In genomic region chr12:57583008-57583831, GRCh38 we compare ENCODE assay signal across 1 cellular context.
TF ChIP-seq lines count a peak whose summit lies in the region.

No MANE protein-coding gene starts in this region.

TF ChIP-seq in GM12878, 131 proteins besides CTCF, POLR2A, EP300 and RAD21 (continues in another document):
- TF ChIP-seq EED (IDR thresholded peaks at IDR 0.05; ENCODE audit: low read depth) (no peak), WRNIP1 (IDR thresholded peaks at IDR 0.05; ENCODE audit: borderline replicate concordance, low read depth, low read length) (no peak), SP1 (IDR thresholded peaks at IDR 0.05; ENCODE audit: low read depth, low read length) (no peak), ATF2 (IDR thresholded peaks at IDR 0.05; ENCODE audit: low read length) (no peak), EGR1 (IDR thresholded peaks at IDR 0.05; ENCODE audit: borderline replicate concordance in 1 of 2, low read depth in 2 of 2, low read length in 2 of 2) (no peak), ZNF622 (IDR thresholded peaks at IDR 0.05) (no peak), NRF1 (conservative IDR thresholded peaks at IDR 0.05; ENCODE audit: low read depth, low read length) (no peak), STAT1 (conservative IDR thresholded peaks at IDR 0.05) (no peak), POU2F2 (IDR thresholded peaks at IDR 0.05; ENCODE audit: borderline replicate concordance, low read depth, low read length) (peak; percentile 31; the same call in 1 of the 3 replicates), CHD1 (IDR thresholded peaks at IDR 0.05; ENCODE audit: low read depth, low read length) (no peak), PRDM15 (CRISPR knock-in tag; IDR thresholded peaks at IDR 0.05) (no peak), ETV6 (conservative IDR thresholded peaks at IDR 0.05 in 1 of 2, IDR thresholded peaks at IDR 0.05 in 1 of 2; ENCODE audit: borderline replicate concordance in 1 of 2, low read depth in 1 of 2) (no peak), SUZ12 (IDR thresholded peaks at IDR 0.05; ENCODE audit: unreplicated experiment) (no peak), MTA3 (IDR thresholded peaks at IDR 0.05; ENCODE audit: borderline replicate concordance, low read length) (no peak), TAF1 (IDR thresholded peaks at IDR 0.05; ENCODE audit: borderline replicate concordance, low read depth, low read length) (no peak), SMARCA5 (IDR thresholded peaks at IDR 0.05) (no peak), ZZZ3 (IDR thresholded peaks at IDR 0.05; ENCODE audit: control insufficient read depth, insufficient read length, low read depth) (no peak), SMAD1 (IDR thresholded peaks at IDR 0.05; ENCODE audit: low read depth, partially characterized antibody) (no peak), MEF2A (IDR thresholded peaks at IDR 0.05; ENCODE audit: insufficient read depth, low read depth, low read length) (no peak), RFX5 (IDR thresholded peaks at IDR 0.05; ENCODE audit: low read depth, low read length) (no peak), ZNF384 (IDR thresholded peaks at IDR 0.05; ENCODE audit: borderline replicate concordance, low read depth, low read length) (no peak), TBL1XR1 (IDR thresholded peaks at IDR 0.05; ENCODE audit: low read depth, low read length) (no peak), FOXK2 (IDR thresholded peaks at IDR 0.05) (no peak), CBFB (IDR thresholded peaks at IDR 0.05; ENCODE audit: low read depth) (peak; percentile 71), SUPT20H (IDR thresholded peaks at IDR 0.05; ENCODE audit: borderline replicate concordance, control insufficient read depth, low read depth, low read length) (no peak), MXI1 (IDR thresholded peaks at IDR 0.05; ENCODE audit: low read depth, low read length) (no peak), ZNF24 (IDR thresholded peaks at IDR 0.05) (no peak), JUNB (IDR thresholded peaks at IDR 0.05) (no peak), SMC3 (IDR thresholded peaks at IDR 0.05; ENCODE audit: borderline replicate concordance, low read length) (peak; percentile 84), NR2F1 (conservative IDR thresholded peaks at IDR 0.05) (peak; percentile 87), NBN (IDR thresholded peaks at IDR 0.05) (0 out of 2 replicates have a peak, but pooled peaks have one; percentile 34), HCFC1 (IDR thresholded peaks at IDR 0.05; ENCODE audit: low read length) (no peak), ZBED1 (IDR thresholded peaks at IDR 0.05; ENCODE audit: borderline replicate concordance) (no peak), FOS (IDR thresholded peaks at IDR 0.05; ENCODE audit: borderline replicate concordance, extremely low read depth, insufficient read length) (no peak), MYB (IDR thresholded peaks at IDR 0.05; ENCODE audit: borderline replicate concordance, low read depth, low read length) (no peak), FOXM1 (IDR thresholded peaks at IDR 0.05; ENCODE audit: low read depth, low read length) (no peak), RUNX3 (IDR thresholded peaks at IDR 0.05; ENCODE audit: low read length) (peak; percentile 95)
- TF ChIP-seq, protein P1, sequence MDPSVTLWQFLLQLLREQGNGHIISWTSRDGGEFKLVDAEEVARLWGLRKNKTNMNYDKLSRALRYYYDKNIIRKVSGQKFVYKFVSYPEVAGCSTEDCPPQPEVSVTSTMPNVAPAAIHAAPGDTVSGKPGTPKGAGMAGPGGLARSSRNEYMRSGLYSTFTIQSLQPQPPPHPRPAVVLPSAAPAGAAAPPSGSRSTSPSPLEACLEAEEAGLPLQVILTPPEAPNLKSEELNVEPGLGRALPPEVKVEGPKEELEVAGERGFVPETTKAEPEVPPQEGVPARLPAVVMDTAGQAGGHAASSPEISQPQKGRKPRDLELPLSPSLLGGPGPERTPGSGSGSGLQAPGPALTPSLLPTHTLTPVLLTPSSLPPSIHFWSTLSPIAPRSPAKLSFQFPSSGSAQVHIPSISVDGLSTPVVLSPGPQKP (IDR thresholded peaks at IDR 0.05; ENCODE audit: low read depth, low read length), result no peak
- TF ChIP-seq, protein P2, sequence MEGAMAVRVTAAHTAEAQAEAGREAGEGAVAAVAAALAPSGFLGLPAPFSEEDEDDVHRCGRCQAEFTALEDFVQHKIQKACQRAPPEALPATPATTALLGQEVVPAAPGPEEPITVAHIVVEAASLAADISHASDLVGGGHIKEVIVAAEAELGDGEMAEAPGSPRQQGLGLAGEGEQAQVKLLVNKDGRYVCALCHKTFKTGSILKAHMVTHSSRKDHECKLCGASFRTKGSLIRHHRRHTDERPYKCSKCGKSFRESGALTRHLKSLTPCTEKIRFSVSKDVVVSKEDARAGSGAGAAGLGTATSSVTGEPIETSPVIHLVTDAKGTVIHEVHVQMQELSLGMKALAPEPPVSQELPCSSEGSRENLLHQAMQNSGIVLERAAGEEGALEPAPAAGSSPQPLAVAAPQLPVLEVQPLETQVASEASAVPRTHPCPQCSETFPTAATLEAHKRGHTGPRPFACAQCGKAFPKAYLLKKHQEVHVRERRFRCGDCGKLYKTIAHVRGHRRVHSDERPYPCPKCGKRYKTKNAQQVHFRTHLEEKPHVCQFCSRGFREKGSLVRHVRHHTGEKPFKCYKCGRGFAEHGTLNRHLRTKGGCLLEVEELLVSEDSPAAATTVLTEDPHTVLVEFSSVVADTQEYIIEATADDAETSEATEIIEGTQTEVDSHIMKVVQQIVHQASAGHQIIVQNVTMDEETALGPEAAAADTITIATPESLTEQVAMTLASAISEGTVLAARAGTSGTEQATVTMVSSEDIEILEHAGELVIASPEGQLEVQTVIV (IDR thresholded peaks at IDR 0.05; ENCODE audit: borderline replicate concordance, partially characterized antibody), result no peak
- TF ChIP-seq, protein P3, sequence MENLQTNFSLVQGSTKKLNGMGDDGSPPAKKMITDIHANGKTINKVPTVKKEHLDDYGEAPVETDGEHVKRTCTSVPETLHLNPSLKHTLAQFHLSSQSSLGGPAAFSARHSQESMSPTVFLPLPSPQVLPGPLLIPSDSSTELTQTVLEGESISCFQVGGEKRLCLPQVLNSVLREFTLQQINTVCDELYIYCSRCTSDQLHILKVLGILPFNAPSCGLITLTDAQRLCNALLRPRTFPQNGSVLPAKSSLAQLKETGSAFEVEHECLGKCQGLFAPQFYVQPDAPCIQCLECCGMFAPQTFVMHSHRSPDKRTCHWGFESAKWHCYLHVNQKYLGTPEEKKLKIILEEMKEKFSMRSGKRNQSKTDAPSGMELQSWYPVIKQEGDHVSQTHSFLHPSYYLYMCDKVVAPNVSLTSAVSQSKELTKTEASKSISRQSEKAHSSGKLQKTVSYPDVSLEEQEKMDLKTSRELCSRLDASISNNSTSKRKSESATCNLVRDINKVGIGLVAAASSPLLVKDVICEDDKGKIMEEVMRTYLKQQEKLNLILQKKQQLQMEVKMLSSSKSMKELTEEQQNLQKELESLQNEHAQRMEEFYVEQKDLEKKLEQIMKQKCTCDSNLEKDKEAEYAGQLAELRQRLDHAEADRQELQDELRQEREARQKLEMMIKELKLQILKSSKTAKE (IDR thresholded peaks at IDR 0.05; ENCODE audit: low read depth, poor library complexity, severe bottlenecking), result peak; percentile 53
- TF ChIP-seq, protein P4, sequence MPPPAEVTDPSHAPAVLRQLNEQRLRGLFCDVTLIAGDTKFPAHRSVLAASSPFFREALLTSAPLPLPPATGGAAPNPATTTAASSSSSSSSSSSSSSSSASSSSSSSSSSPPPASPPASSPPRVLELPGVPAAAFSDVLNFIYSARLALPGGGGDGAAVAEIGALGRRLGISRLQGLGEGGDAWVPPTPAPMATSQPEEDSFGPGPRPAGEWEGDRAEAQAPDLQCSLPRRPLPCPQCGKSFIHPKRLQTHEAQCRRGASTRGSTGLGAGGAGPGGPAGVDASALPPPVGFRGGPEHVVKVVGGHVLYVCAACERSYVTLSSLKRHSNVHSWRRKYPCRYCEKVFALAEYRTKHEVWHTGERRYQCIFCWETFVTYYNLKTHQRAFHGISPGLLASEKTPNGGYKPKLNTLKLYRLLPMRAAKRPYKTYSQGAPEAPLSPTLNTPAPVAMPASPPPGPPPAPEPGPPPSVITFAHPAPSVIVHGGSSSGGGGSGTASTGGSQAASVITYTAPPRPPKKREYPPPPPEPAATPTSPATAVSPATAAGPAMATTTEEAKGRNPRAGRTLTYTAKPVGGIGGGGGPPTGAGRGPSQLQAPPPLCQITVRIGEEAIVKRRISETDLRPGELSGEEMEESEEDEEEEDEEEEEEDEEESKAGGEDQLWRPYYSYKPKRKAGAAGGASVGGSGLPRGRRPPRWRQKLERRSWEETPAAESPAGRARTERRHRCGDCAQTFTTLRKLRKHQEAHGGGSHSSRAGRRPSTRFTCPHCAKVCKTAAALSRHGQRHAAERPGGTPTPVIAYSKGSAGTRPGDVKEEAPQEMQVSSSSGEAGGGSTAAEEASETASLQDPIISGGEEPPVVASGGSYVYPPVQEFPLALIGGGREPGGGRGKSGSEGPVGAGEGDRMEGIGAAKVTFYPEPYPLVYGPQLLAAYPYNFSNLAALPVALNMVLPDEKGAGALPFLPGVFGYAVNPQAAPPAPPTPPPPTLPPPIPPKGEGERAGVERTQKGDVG (CRISPR knock-in tag; IDR thresholded peaks at IDR 0.05), result no peak
- TF ChIP-seq, protein P5, sequence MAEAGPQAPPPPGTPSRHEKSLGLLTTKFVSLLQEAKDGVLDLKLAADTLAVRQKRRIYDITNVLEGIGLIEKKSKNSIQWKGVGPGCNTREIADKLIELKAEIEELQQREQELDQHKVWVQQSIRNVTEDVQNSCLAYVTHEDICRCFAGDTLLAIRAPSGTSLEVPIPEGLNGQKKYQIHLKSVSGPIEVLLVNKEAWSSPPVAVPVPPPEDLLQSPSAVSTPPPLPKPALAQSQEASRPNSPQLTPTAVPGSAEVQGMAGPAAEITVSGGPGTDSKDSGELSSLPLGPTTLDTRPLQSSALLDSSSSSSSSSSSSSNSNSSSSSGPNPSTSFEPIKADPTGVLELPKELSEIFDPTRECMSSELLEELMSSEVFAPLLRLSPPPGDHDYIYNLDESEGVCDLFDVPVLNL (IDR thresholded peaks at IDR 0.05; ENCODE audit: low read depth, low read length), result no peak
- TF ChIP-seq, protein P6, sequence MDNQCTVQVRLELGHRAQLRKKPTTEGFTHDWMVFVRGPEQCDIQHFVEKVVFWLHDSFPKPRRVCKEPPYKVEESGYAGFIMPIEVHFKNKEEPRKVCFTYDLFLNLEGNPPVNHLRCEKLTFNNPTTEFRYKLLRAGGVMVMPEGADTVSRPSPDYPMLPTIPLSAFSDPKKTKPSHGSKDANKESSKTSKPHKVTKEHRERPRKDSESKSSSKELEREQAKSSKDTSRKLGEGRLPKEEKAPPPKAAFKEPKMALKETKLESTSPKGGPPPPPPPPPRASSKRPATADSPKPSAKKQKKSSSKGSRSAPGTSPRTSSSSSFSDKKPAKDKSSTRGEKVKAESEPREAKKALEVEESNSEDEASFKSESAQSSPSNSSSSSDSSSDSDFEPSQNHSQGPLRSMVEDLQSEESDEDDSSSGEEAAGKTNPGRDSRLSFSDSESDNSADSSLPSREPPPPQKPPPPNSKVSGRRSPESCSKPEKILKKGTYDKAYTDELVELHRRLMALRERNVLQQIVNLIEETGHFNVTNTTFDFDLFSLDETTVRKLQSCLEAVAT (IDR thresholded peaks at IDR 0.05), result 0 out of 2 replicates have a peak, but pooled peaks have one; percentile 31
- TF ChIP-seq, protein P7, sequence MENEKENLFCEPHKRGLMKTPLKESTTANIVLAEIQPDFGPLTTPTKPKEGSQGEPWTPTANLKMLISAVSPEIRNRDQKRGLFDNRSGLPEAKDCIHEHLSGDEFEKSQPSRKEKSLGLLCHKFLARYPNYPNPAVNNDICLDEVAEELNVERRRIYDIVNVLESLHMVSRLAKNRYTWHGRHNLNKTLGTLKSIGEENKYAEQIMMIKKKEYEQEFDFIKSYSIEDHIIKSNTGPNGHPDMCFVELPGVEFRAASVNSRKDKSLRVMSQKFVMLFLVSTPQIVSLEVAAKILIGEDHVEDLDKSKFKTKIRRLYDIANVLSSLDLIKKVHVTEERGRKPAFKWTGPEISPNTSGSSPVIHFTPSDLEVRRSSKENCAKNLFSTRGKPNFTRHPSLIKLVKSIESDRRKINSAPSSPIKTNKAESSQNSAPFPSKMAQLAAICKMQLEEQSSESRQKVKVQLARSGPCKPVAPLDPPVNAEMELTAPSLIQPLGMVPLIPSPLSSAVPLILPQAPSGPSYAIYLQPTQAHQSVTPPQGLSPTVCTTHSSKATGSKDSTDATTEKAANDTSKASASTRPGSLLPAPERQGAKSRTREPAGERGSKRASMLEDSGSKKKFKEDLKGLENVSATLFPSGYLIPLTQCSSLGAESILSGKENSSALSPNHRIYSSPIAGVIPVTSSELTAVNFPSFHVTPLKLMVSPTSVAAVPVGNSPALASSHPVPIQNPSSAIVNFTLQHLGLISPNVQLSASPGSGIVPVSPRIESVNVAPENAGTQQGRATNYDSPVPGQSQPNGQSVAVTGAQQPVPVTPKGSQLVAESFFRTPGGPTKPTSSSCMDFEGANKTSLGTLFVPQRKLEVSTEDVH (IDR thresholded peaks at IDR 0.05; ENCODE audit: low read depth, partially characterized antibody), result no peak
